8 cellular contexts compared by ENCODE assay signal in the genomic region with DNA sequence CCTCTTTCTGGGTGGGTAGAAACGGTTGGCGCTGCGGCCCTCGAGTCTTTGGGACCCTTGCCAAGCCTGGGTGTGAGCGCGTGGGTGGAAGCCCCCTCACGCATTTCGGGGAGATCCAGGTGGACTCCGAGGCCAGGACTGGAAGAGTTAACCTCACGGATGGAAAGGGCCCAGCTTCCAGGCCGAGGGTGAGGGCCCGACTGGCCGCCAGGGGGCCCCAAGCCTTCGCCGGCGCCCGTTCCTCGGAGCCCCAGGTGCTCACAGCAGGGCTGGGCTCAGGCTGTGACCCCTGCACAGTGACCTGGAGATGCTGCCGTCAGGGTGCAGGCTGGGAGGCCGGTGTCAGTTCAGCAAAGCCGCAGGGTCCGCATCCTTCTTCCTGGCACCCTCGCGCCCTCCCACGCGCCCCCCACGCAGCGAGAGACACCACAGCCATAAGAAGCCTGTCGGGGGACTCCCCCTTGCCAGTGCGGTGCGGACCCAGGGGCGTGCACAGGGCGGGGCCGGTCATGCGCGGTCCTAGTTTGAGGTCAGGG. TPM values are rescaled to one million over a fixed set of nuclear protein-coding genes. Genes with fewer than 3 reads are reported as not detected.
DNase-seq lines count a peak whose midpoint lies in the region; ATAC-seq, FAIRE-seq and TF ChIP-seq lines count a peak whose summit lies in the region.

No MANE protein-coding gene starts in this region.

- no peaks in the 10 kb centered on the region for H3K9me2 ChIP-seq in PC-9 (ENCODE audit: insufficient read depth)

- peaks cover 18% of the 10 kb centered on the region; the same call in 1 of the 2 replicates for H3F3A ChIP-seq in PC-9 (ENCODE audit: insufficient read depth, low read depth)

- no peaks in the 10 kb centered on the region for H3K9me3 ChIP-seq in PC-9 (ENCODE audit: insufficient read depth, low read depth)
- no peaks in the 10 kb centered on the region for H3K9me3 ChIP-seq in suprapubic skin

- no peaks in the 10 kb centered on the region for H4K20me1 ChIP-seq in PC-9 (ENCODE audit: insufficient read depth)

- ATAC-seq in GM19035 (IDR thresholded peaks at IDR 0.05; ENCODE audit: unreplicated experiment) (peak; percentile 86), HG03457 (IDR thresholded peaks at IDR 0.05; ENCODE audit: unreplicated experiment) (peak; percentile 73), omental fat pad (ENCODE audit: low FRiP score) (peak; percentile 95)

- peak overlapping the region; percentile 60 for H3K4me2 ChIP-seq in PC-9

- H3K27ac ChIP-seq in PC-9 (no peak overlapping the region), suprapubic skin (no peak overlapping the region)

- H2AFZ ChIP-seq in PC-9: no peak overlapping the region

- no peaks in the 10 kb centered on the region for H3K4me1 ChIP-seq in PC-9 (replicated peaks; ENCODE audit: insufficient read depth)
- H3K4me1 ChIP-seq in suprapubic skin: peaks cover 18% of the 10 kb centered on the region

- 7% methylated on average over 6 of the region's 36 CpGs for WGBS in suprapubic skin

- POLR2A ChIA-PET in PC-9 (lab: Charles Lee; ENCODE audit: unreplicated experiment): interaction anchor here (0.6 kb wide), 1 partner anchor 234 kb away, joined by 18 read pairs; a partner anchor contains a TSS

- BruUV-seq in PC-9 (replicated peaks; lab: Mats Ljungman, UMichigan): no TSS peak

- DNase-seq in AG08395 (ENCODE audit: low spot score): peak; percentile 66
- DNase-seq in PC-9: peak in 1 of 2 experiments; percentile 82
- DNase-seq in activated gamma-delta T cell treated with Interleukin-2 at 50 U/mL for 16 hours: peak; percentile 82
- DNase-seq in frontal cortex (ENCODE audit: low spot score in 2 of 2): peak; percentile 70
- peak; percentile 46 for DNase-seq in omental fat pad (ENCODE audit: low spot score)
- DNase-seq in suprapubic skin (ENCODE audit: low spot score in 2 of 2): peak in 1 of 2 donors; percentile 85

- H3K36me3 ChIP-seq in PC-9 (ENCODE audit: low read depth): no peaks in the 10 kb centered on the region
- no peaks in the 10 kb centered on the region for H3K36me3 ChIP-seq in suprapubic skin

- intact Hi-C loops in PC-9 (cut with micrococcal nuclease; ENCODE audit: unreplicated experiment): no loop called here

- FAIRE-seq in frontal cortex (lab: Jason Lieb, UNC): no peak

- TF ChIP-seq CTCF in PC-9 (conservative IDR thresholded peaks at IDR 0.05) (peak; percentile 89), omental fat pad (IDR thresholded peaks at IDR 0.05) (peak in 1 of 3 donors; percentile 38), suprapubic skin (IDR thresholded peaks at IDR 0.05) (peak; percentile 40 to 78)

- H3K27me3 ChIP-seq in PC-9 (ENCODE audit: insufficient read depth, low read depth) (peaks cover 15% of the 10 kb centered on the region), suprapubic skin (peaks cover 6% of the 10 kb centered on the region)

- H3K79me2 ChIP-seq in PC-9 (ENCODE audit: low read depth): no peaks in the 10 kb centered on the region

- TF ChIP-seq POLR2A in suprapubic skin (IDR thresholded peaks at IDR 0.05): no peak

- H3K4me3 ChIP-seq in PC-9 (peak overlapping the region; percentile 47; the same call in 1 of the 2 replicates), suprapubic skin (peak overlapping the region; percentile 50)

- CTCF ChIA-PET in PC-9 (lab: Charles Lee): no interaction called here

- no peak for TF ChIP-seq EP300 in suprapubic skin (IDR thresholded peaks at IDR 0.05)

RNA-seq across cellular contexts. Expression of a gene that starts 34.2 kb away (rescaled TPM):
- total RNA-seq in PC-9 (2021): 0.53 and 0.61 TPM in 2 replicates
- not detected for total RNA-seq in frontal cortex
- total RNA-seq in omental fat pad: 10 to 100 TPM in 2 of 4 donors, 1 to 10 TPM in 2; 2.7 to 19.1 (median 11.7) TPM
- total RNA-seq in suprapubic skin: 1 to 10 TPM in 2 of 4 donors, under 1 TPM in 2; 0.26 to 3.8 (median 1.7) TPM

RNA-seq across cellular contexts. Expression of a gene that starts 57.8 kb away (rescaled TPM):
- not detected in 2 replicates for total RNA-seq in PC-9 (2021)
- total RNA-seq in frontal cortex: under 0.01 TPM
- total RNA-seq in omental fat pad: not detected
- total RNA-seq in suprapubic skin: not detected
